8 cellular contexts compared by ENCODE assay signal in genomic region chr19:17488593-17489391, GRCh38. TPM values are rescaled to one million over a fixed set of nuclear protein-coding genes. Genes with fewer than 3 reads are reported as not detected.
DNase-seq lines count a peak whose midpoint lies in the region; ATAC-seq, FAIRE-seq and TF ChIP-seq lines count a peak whose summit lies in the region.

No MANE protein-coding gene starts in this region.

- H3K9ac ChIP-seq in mesenchymal stem cell (ENCODE audit: low read length): no peak overlapping the region

- no peaks in the 10 kb centered on the region for H3K9me3 ChIP-seq in WERI-Rb-1 (ENCODE audit: severe bottlenecking)
- no peaks in the 10 kb centered on the region for H3K9me3 ChIP-seq in mesenchymal stem cell (ENCODE audit: control insufficient read depth, low read length)

- H2BK15ac ChIP-seq in mesenchymal stem cell (ENCODE audit: low read depth, poor library complexity, severe bottlenecking): no peak overlapping the region

- 26% methylated on average over 25 of the region's 31 CpGs for WGBS in mesenchymal stem cell

- H3K27ac Mint-ChIP-seq in stimulated activated memory B cell treated with anti-CD40 and anti-IgM and Interleukin-4, amounts not matched to agents 10 μg/mL and 1 μg/mL and 100 μg/mL, for 72 hours: peak overlapping the region; percentile 8

- peak overlapping the region in 1 of 2 experiments; percentile 68 for H3K4ac ChIP-seq in mesenchymal stem cell (ENCODE audit: low read depth in 1 of 2, low read length in 2 of 2)

- peak overlapping the region; percentile 84 for H4K91ac ChIP-seq in mesenchymal stem cell (ENCODE audit: low read length)

- H3K4me1 Mint-ChIP-seq in stimulated activated memory B cell treated with anti-CD40 and anti-IgM and Interleukin-4, amounts not matched to agents 10 μg/mL and 1 μg/mL and 100 μg/mL, for 72 hours: peaks cover 27% of the 10 kb centered on the region

- TF ChIP-seq CTCF in WERI-Rb-1 (IDR thresholded peaks at IDR 0.05; ENCODE audit: low read depth, low read length) (0 out of 2 replicates have a peak, but pooled peaks have one; percentile 3), bronchial epithelial cell (IDR thresholded peaks at IDR 0.05; ENCODE audit: insufficient read depth, low read length, severe bottlenecking) (peak; percentile 20)

- H3K27me3 ChIP-seq in WERI-Rb-1 (ENCODE audit: insufficient read depth, low read depth, severe bottlenecking) (no peaks in the 10 kb centered on the region), bronchial epithelial cell (ENCODE audit: control insufficient read depth, insufficient read depth, low read length) (no peaks in the 10 kb centered on the region), mesenchymal stem cell (ENCODE audit: control insufficient read depth in 1 of 2, insufficient read depth in 1 of 2, low read length in 2 of 2) (no peaks in the 10 kb centered on the region)

- no peak overlapping the region for H3K27ac ChIP-seq in WERI-Rb-1
- H3K27ac ChIP-seq in mesenchymal stem cell (ENCODE audit: low read length, poor library complexity, severe bottlenecking): no peak overlapping the region

- peak; percentile 91 for ATAC-seq in stimulated activated memory B cell treated with anti-CD40 and anti-IgM and Interleukin-4, amounts not matched to agents 10 μg/mL and 1 μg/mL and 100 μg/mL, for 72 hours
- no peak for ATAC-seq in HG03108 (IDR thresholded peaks at IDR 0.05; ENCODE audit: unreplicated experiment)

- no peak overlapping the region for H3K23ac ChIP-seq in mesenchymal stem cell (ENCODE audit: low read length in 2 of 2)

- peak overlapping the region in 1 of 2 experiments; percentile 99 for H3K14ac ChIP-seq in mesenchymal stem cell (ENCODE audit: low read length in 2 of 2)

- H3K4me3 ChIP-seq in WERI-Rb-1 (ENCODE audit: low read depth, low read length) (no peak overlapping the region), bronchial epithelial cell (ENCODE audit: low read depth, low read length) (peak overlapping the region; percentile 26), mesenchymal stem cell (ENCODE audit: insufficient read depth in 1 of 2, low read depth in 1 of 2, low read length in 2 of 2) (peak overlapping the region in 1 of 2 experiments; percentile 34)

- peaks cover 12% of the 10 kb centered on the region for H3K4me1 ChIP-seq in mesenchymal stem cell (ENCODE audit: control insufficient read depth, insufficient read depth, low read depth, low read length)

- no peaks in the 10 kb centered on the region for H3K27me3 Mint-ChIP-seq in stimulated activated memory B cell treated with anti-CD40 and anti-IgM and Interleukin-4, amounts not matched to agents 10 μg/mL and 1 μg/mL and 100 μg/mL, for 72 hours

- no peaks in the 10 kb centered on the region for H3K36me3 ChIP-seq in WERI-Rb-1
- H3K36me3 ChIP-seq in bronchial epithelial cell (ENCODE audit: control insufficient read depth, insufficient read depth, low read length): no peaks in the 10 kb centered on the region
- peaks cover 32% of the 10 kb centered on the region in 2 experiments for H3K36me3 ChIP-seq in mesenchymal stem cell (ENCODE audit: control insufficient read depth in 1 of 2, insufficient read depth in 2 of 2, low read depth in 1 of 2, low read length in 2 of 2)

- peak overlapping the region; percentile 50 for H3K4me3 Mint-ChIP-seq in stimulated activated memory B cell treated with anti-CD40 and anti-IgM and Interleukin-4, amounts not matched to agents 10 μg/mL and 1 μg/mL and 100 μg/mL, for 72 hours

- H3K79me1 ChIP-seq in mesenchymal stem cell (replicated peaks; ENCODE audit: low read length, poor library complexity, severe bottlenecking): peaks cover 21% of the 10 kb centered on the region

- FAIRE-seq in bronchial epithelial cell (lab: Jason Lieb, UNC): no peak

- H2AK5ac ChIP-seq in mesenchymal stem cell (ENCODE audit: low read length, severe bottlenecking): no peak overlapping the region

- no peak overlapping the region for H2AFZ ChIP-seq in mesenchymal stem cell (ENCODE audit: low read depth, low read length)

- peak overlapping the region in 1 of 2 experiments; percentile 92 for H2BK12ac ChIP-seq in mesenchymal stem cell (ENCODE audit: low read length in 2 of 2)

- H2BK120ac ChIP-seq in mesenchymal stem cell (ENCODE audit: low read depth, low read length): no peak overlapping the region

- H3K18ac ChIP-seq in mesenchymal stem cell (ENCODE audit: low read depth in 1 of 2, low read length in 2 of 2): peak overlapping the region in 1 of 2 experiments; percentile 54

- H4K8ac ChIP-seq in mesenchymal stem cell (ENCODE audit: low read length): peak overlapping the region; percentile 83

- H3K9me3 Mint-ChIP-seq in stimulated activated memory B cell treated with anti-CD40 and anti-IgM and Interleukin-4, amounts not matched to agents 10 μg/mL and 1 μg/mL and 100 μg/mL, for 72 hours: no peaks in the 10 kb centered on the region

- H3K36me3 Mint-ChIP-seq in stimulated activated memory B cell treated with anti-CD40 and anti-IgM and Interleukin-4, amounts not matched to agents 10 μg/mL and 1 μg/mL and 100 μg/mL, for 72 hours: no peaks in the 10 kb centered on the region

- DNase-seq in CD1c-positive myeloid dendritic cell (ENCODE audit: extremely low spot score): peak; percentile 70
- peak in 75 of 76 experiments; percentile 64 to 99 (median 95) for DNase-seq in HUDEP-2 (lab: John Stamatoyannopoulos, UW; ENCODE audit: unreplicated experiment in 76 of 76)
- DNase-seq in WERI-Rb-1: peak; percentile 82
- peak; percentile 76 for DNase-seq in bronchial epithelial cell (ENCODE audit: low read depth)
- DNase-seq in mesenchymal stem cell: peak; percentile 69
- DNase-seq in medulla oblongata (ENCODE audit: extremely low spot score): no peak

- H2BK5ac ChIP-seq in mesenchymal stem cell (ENCODE audit: low read depth, low read length, poor library complexity, severe bottlenecking): no peak overlapping the region

- H3K4me2 ChIP-seq in mesenchymal stem cell (ENCODE audit: low read length, poor library complexity, severe bottlenecking): peak overlapping the region; percentile 44

RNA-seq across cellular contexts. Expression of gene SLC27A1, which starts 18.5 kb away (rescaled TPM):
- total RNA-seq in bronchial epithelial cell: 5.9 and 7.9 TPM in 2 replicates
- polyA plus RNA-seq in mesenchymal stem cell (2013, experiment 1 of 2): 8.3 TPM
- polyA plus RNA-seq in mesenchymal stem cell (2013, experiment 2 of 2): 7.9 TPM

RNA-seq across cellular contexts. Expression of gene PGLS, which starts 22.7 kb away (rescaled TPM):
- 41.1 and 67.2 TPM in 2 replicates for total RNA-seq in bronchial epithelial cell
- polyA plus RNA-seq in mesenchymal stem cell (2013, experiment 1 of 2): 128 TPM
- polyA plus RNA-seq in mesenchymal stem cell (2013, experiment 2 of 2): 128 TPM

RNA-seq across cellular contexts. Expression of gene NXNL1, which starts 28.1 kb away (rescaled TPM):
- not detected in 2 replicates for total RNA-seq in bronchial epithelial cell
- not detected for polyA plus RNA-seq in mesenchymal stem cell (2013, experiment 1 of 2)
- not detected for polyA plus RNA-seq in mesenchymal stem cell (2013, experiment 2 of 2)

RNA-seq across cellular contexts. Expression of gene TMEM221, which starts 40.3 kb away (rescaled TPM):
- 0.13 TPM in 1 of 2 replicates, not detected in the other for total RNA-seq in bronchial epithelial cell
- 0.26 TPM for polyA plus RNA-seq in mesenchymal stem cell (2013, experiment 1 of 2)
- polyA plus RNA-seq in mesenchymal stem cell (2013, experiment 2 of 2): 0.25 TPM
